In genomic region chr20:59830107-59831023, GRCh38 we compare ENCODE assay signal across 14 cellular contexts.
DNase-seq lines count a peak whose midpoint lies in the region; ATAC-seq and TF ChIP-seq lines count a peak whose summit lies in the region.
"Had no signal": no experiment of that assay in that cellular context is flagged by ENCODE, and none has a peak within 500 bp of the region (broad histone marks: within the 10 kb centered on the region; RNA-seq: fewer than 3 reads in every experiment).

No MANE protein-coding gene starts in this region.

- POLR2A ChIA-PET in A673 (lab: Charles Lee; ENCODE audit: low non-redundant PET) = no interaction called here

- H3K36me3 ChIP-seq in RWPE2 (ENCODE audit: low read depth) (no peaks in the 10 kb centered on the region), lung (ENCODE audit: control insufficient read depth in 2 of 2, insufficient read depth in 2 of 2, low read length in 2 of 2) (no peaks in the 10 kb centered on the region), A673 (ENCODE audit: insufficient read depth, low read length, poor library complexity, severe bottlenecking) (no peaks in the 10 kb centered on the region)
- H3K36me3 ChIP-seq: SJSA1 had no signal

- no peaks in the 10 kb centered on the region for H3K4me1 Mint-ChIP-seq in activated T-helper 2 cell treated with anti-CD3 and anti-CD28 coated beads, Interferon-gamma antibody, Interleukin-2, Interleukin-4, amounts not matched to agents 10 μg/mL and 5 μg/mL and 100 μg/mL, durations not matched to agents 14 hours and 24 hours and 36 hours (ENCODE audit: low read depth)

- peaks cover 49% of the 10 kb centered on the region for H3K4me1 ChIP-seq in RWPE2 (ENCODE audit: insufficient read depth, poor library complexity, severe bottlenecking)
- peaks cover 0 to 6% of the 10 kb centered on the region in 2 donors for H3K4me1 ChIP-seq in lung (ENCODE audit: control insufficient read depth in 2 of 2, insufficient read depth in 2 of 2, low read length in 2 of 2)
- no peaks in the 10 kb centered on the region for H3K4me1 ChIP-seq in A673 (ENCODE audit: insufficient read depth, low read length, poor library complexity, severe bottlenecking)

- H3K27ac ChIP-seq in RWPE2 (ENCODE audit: poor library complexity, severe bottlenecking) (peak overlapping the region; percentile 97), lung (ENCODE audit: low read depth in 1 of 2, low read length in 1 of 2) (peak overlapping the region in 1 of 2 donors; percentile 52), A673 (ENCODE audit: low read depth, low read length, poor library complexity, severe bottlenecking) (no peak overlapping the region)
- H3K27ac ChIP-seq: SJSA1 had no signal

- H3K9me3 Mint-ChIP-seq in activated T-helper 2 cell treated with anti-CD3 and anti-CD28 coated beads, Interferon-gamma antibody, Interleukin-2, Interleukin-4, amounts not matched to agents 10 μg/mL and 5 μg/mL and 100 μg/mL, durations not matched to agents 14 hours and 24 hours and 36 hours = no peaks in the 10 kb centered on the region

- peak; percentile 0 for ATAC-seq in RWPE2 (ENCODE audit: low read depth)
- ATAC-seq in lung (ENCODE audit: insufficient read depth, low FRiP score) = no peak
- no peak for ATAC-seq in HG03097 (IDR thresholded peaks at IDR 0.05; ENCODE audit: low FRiP score, unreplicated experiment)

- no TSS peak for BruUV-seq in A673 (replicated peaks; lab: Mats Ljungman, UMichigan)

- DNase-seq in DMS53 (lab: John Stamatoyannopoulos, UW) (peak; percentile 97), NCI-H1105 (lab: John Stamatoyannopoulos, UW) (peak; percentile 45), RWPE2 (ENCODE audit: low spot score) (no peak), lung (ENCODE audit: low spot score) (peak; percentile 22), A673 (ENCODE audit: low spot score) (no peak)
- DNase-seq in stimulated activated CD4-positive, alpha-beta T cell treated with anti-CD3 and anti-CD28 coated beads, Interleukin-2, amount 100 ng/mL, for 24 hours = no peak
- no peak for DNase-seq in activated T-helper 2 cell treated with anti-CD3 and anti-CD28 coated beads, Interferon-gamma antibody, Interleukin-2, Interleukin-4, amounts not matched to agents 10 μg/mL and 5 μg/mL and 100 μg/mL, durations not matched to agents 14 hours and 24 hours and 36 hours (ENCODE audit: low spot score)
- DNase-seq: activated CD8-positive, alpha-beta memory T cell treated with anti-CD3 and anti-CD28 coated beads, Interleukin-2, amount 50 U/mL, for 4 hours; NCI-H1048; NCI-H526 treated with DMSO at 0.1 percent for 48 hours had no signal

- H3K4me3 Mint-ChIP-seq in activated T-helper 2 cell treated with anti-CD3 and anti-CD28 coated beads, Interferon-gamma antibody, Interleukin-2, Interleukin-4, amounts not matched to agents 10 μg/mL and 5 μg/mL and 100 μg/mL, durations not matched to agents 14 hours and 24 hours and 36 hours (ENCODE audit: low read depth) = no peak overlapping the region
- H3K4me3 Mint-ChIP-seq: activated naive CD8-positive, alpha-beta T cell had no signal

- H3K27ac Mint-ChIP-seq in activated T-helper 2 cell treated with anti-CD3 and anti-CD28 coated beads, Interferon-gamma antibody, Interleukin-2, Interleukin-4, amounts not matched to agents 10 μg/mL and 5 μg/mL and 100 μg/mL, durations not matched to agents 14 hours and 24 hours and 36 hours = no peak overlapping the region
- H3K27ac Mint-ChIP-seq: activated naive CD8-positive, alpha-beta T cell had no signal

- TF ChIP-seq CTCF in RWPE2 (IDR thresholded peaks at IDR 0.05; ENCODE audit: poor library complexity, severe bottlenecking) = no peak
- no peak for TF ChIP-seq CTCF in lung (IDR thresholded peaks at IDR 0.05; ENCODE audit: control extremely low read depth, extremely low read depth)
- TF ChIP-seq CTCF in A673 (conservative IDR thresholded peaks at IDR 0.05; ENCODE audit: low read depth, low read length) = no peak

- intact Hi-C loops in A673 (cut with micrococcal nuclease; ENCODE audit: unreplicated experiment) = no loop called here
- intact Hi-C loops in activated T-helper 2 cell treated with anti-CD3 and anti-CD28 coated beads, Interferon-gamma antibody, Interleukin-2, Interleukin-4, amounts not matched to agents 10 μg/mL and 5 μg/mL and 100 μg/mL, durations not matched to agents 14 hours and 24 hours and 36 hours (cut with micrococcal nuclease) = no loop called here

- no peak overlapping the region for H3K4me3 ChIP-seq in RWPE2 (ENCODE audit: severe bottlenecking)
- H3K4me3 ChIP-seq in lung = no peak overlapping the region
- H3K4me3 ChIP-seq in A673 (ENCODE audit: low read depth, low read length, poor library complexity, severe bottlenecking) = no peak overlapping the region
- H3K4me3 ChIP-seq: SJSA1, smooth muscle cell had no signal

- no peaks in the 10 kb centered on the region for H3K9me3 ChIP-seq in RWPE2 (ENCODE audit: severe bottlenecking)
- no peaks in the 10 kb centered on the region for H3K9me3 ChIP-seq in lung (ENCODE audit: control insufficient read depth in 2 of 2, insufficient read depth in 1 of 2, low read length in 1 of 2)
- no peaks in the 10 kb centered on the region for H3K9me3 ChIP-seq in A673 (ENCODE audit: low read depth, low read length, poor library complexity, severe bottlenecking)
- H3K9me3 ChIP-seq: SJSA1 had no signal

- WGBS in lung, 2 donors = 74 to 76% methylated on average over 13 of the region's 13 CpGs

- no peaks in the 10 kb centered on the region for H3K27me3 ChIP-seq in RWPE2 (ENCODE audit: insufficient read depth, poor library complexity, severe bottlenecking)
- no peaks in the 10 kb centered on the region for H3K27me3 ChIP-seq in lung (ENCODE audit: control insufficient read depth, insufficient read depth)
- no peaks in the 10 kb centered on the region for H3K27me3 ChIP-seq in A673 (replicated peaks; ENCODE audit: insufficient read depth, low read depth, low read length, poor library complexity)

- H3K36me3 Mint-ChIP-seq in activated T-helper 2 cell treated with anti-CD3 and anti-CD28 coated beads, Interferon-gamma antibody, Interleukin-2, Interleukin-4, amounts not matched to agents 10 μg/mL and 5 μg/mL and 100 μg/mL, durations not matched to agents 14 hours and 24 hours and 36 hours (ENCODE audit: low read depth) = no peaks in the 10 kb centered on the region
- H3K36me3 Mint-ChIP-seq: activated naive CD8-positive, alpha-beta T cell had no signal

- H3K27me3 Mint-ChIP-seq in activated T-helper 2 cell treated with anti-CD3 and anti-CD28 coated beads, Interferon-gamma antibody, Interleukin-2, Interleukin-4, amounts not matched to agents 10 μg/mL and 5 μg/mL and 100 μg/mL, durations not matched to agents 14 hours and 24 hours and 36 hours (ENCODE audit: low read depth) = peaks cover 1% of the 10 kb centered on the region

- CTCF ChIA-PET in A673 (lab: Charles Lee) = no interaction called here

Comparison
In these comparisons a context has a peak if more than half of its experiments do, and no peak if none do; other contexts are left out.
1. DNase-seq: peak in DMS53 (single experiment), NCI-H1105 (single experiment) and lung (single experiment); none in RWPE2 (single experiment), A673 (single experiment), stimulated activated CD4-positive, alpha-beta T cell treated with anti-CD3 and anti-CD28 coated beads, Interleukin-2, amount 100 ng/mL, for 24 hours (0 of 2) and activated T-helper 2 cell treated with anti-CD3 and anti-CD28 coated beads, Interferon-gamma antibody, Interleukin-2, Interleukin-4, amounts not matched to agents 10 μg/mL and 5 μg/mL and 100 μg/mL, durations not matched to agents 14 hours and 24 hours and 36 hours (single experiment).